ENCODE assay signal across 17 cellular contexts in genomic region chr12:3179731-3180130, GRCh38.
"Had no signal": no experiment of that assay in that cellular context is flagged by ENCODE, and none has a peak within 500 bp of the region (broad histone marks: within the 10 kb centered on the region; RNA-seq: fewer than 3 reads in every experiment).

No MANE protein-coding gene starts in this region.

- DNase-seq: activated B cell treated with CpG ODN at 0.5 μM for 24 hours; activated CD4-positive, alpha-beta T cell treated with anti-CD3 and anti-CD28 coated beads, Interleukin-2, amount 50 U/mL, for 1 hour; activated CD8-positive, alpha-beta memory T cell treated with anti-CD3 and anti-CD28 coated beads for 24 hours; activated gamma-delta T cell treated with Interleukin-2 at 50 U/mL for 16 hours; activated naive CD8-positive, alpha-beta T cell treated with anti-CD3 and anti-CD28 coated beads, Interleukin-2, amount 10 ng/mL, durations not matched to agents 7 days and 5 days; effector CD8-positive, alpha-beta T cell; esophagus squamous epithelium; hippocampal formation; mammary epithelial cell; naive thymus-derived CD4-positive, alpha-beta T cell; pancreas; stimulated activated naive CD8-positive, alpha-beta T cell treated with anti-CD3 and anti-CD28 coated beads, Interleukin-15, Interleukin-2, amounts not matched to agents 100 U/mL and 50 U/mL, for 24 hours; trophoblast cell had no signal

- H3K4me1 ChIP-seq: esophagus squamous epithelium, pancreas, suprapubic skin had no signal

- H3K9me3 ChIP-seq: esophagus squamous epithelium, pancreas, suprapubic skin had no signal

- H3K27me3 ChIP-seq: esophagus squamous epithelium, pancreas, suprapubic skin had no signal

- H3K4me3 ChIP-seq: coronary artery, esophagus squamous epithelium, pancreas, suprapubic skin had no signal

- H3K27ac ChIP-seq: coronary artery, esophagus squamous epithelium, pancreas, suprapubic skin had no signal

- ATAC-seq: left lobe of liver; naive thymus-derived CD4-positive, alpha-beta T cell; pancreas; sciatic nerve; stimulated activated naive CD8-positive, alpha-beta T cell treated with anti-CD3 and anti-CD28 coated beads, Interleukin-15, Interleukin-2, amounts not matched to agents 100 U/mL and 50 U/mL, for 24 hours had no signal

- H3K36me3 ChIP-seq: pancreas, suprapubic skin had no signal
